ENCODE assay signal across 19 cellular contexts in genomic region chr1:109800291-109800690, GRCh38. TPM values are rescaled to one million over a fixed set of nuclear protein-coding genes. Genes with fewer than 3 reads are reported as not detected.
DNase-seq lines count a peak whose midpoint lies in the region; ATAC-seq and TF ChIP-seq lines count a peak whose summit lies in the region.
"Had no signal": no experiment of that assay in that cellular context is flagged by ENCODE, and none has a peak within 500 bp of the region (broad histone marks: within the 10 kb centered on the region; RNA-seq: fewer than 3 reads in every experiment).

No MANE protein-coding gene starts in this region.

- H3K4me3 Mint-ChIP-seq in activated T-cell treated with anti-CD3 and anti-CD28 coated beads, Interleukin-2, amount 50 U/mL, for 72 hours: peak overlapping the region in 1 of 2 donors; percentile 46
- H3K4me3 Mint-ChIP-seq in activated T-helper 17 cell treated with anti-CD3 and anti-CD28 coated beads, Interleukin-2, amount 50 U/mL, for 72 hours: peak overlapping the region; percentile 78
- H3K4me3 Mint-ChIP-seq in stimulated activated effector memory CD8-positive, alpha-beta T cell treated with anti-CD3 and anti-CD28 coated beads, Interleukin-12 subunit alpha, Interleukin-12 subunit beta, amount 100 ng/mL, for 72 hours: no peak overlapping the region
- no peak overlapping the region for H3K4me3 Mint-ChIP-seq in GM23338

- peak overlapping the region; percentile 89 for H3K27ac Mint-ChIP-seq in activated T-cell treated with anti-CD3 and anti-CD28 coated beads, Interleukin-2, amount 50 U/mL, for 72 hours
- peak overlapping the region; percentile 93 for H3K27ac Mint-ChIP-seq in activated T-helper 17 cell treated with anti-CD3 and anti-CD28 coated beads, Interleukin-2, amount 50 U/mL, for 72 hours
- H3K27ac Mint-ChIP-seq in stimulated activated effector memory CD8-positive, alpha-beta T cell treated with anti-CD3 and anti-CD28 coated beads, Interleukin-12 subunit alpha, Interleukin-12 subunit beta, amount 100 ng/mL, for 72 hours: peak overlapping the region; percentile 95
- H3K27ac Mint-ChIP-seq in GM23338: no peak overlapping the region

- no peaks in the 10 kb centered on the region for H3F3A ChIP-seq in GM23338 (replicated peaks; ENCODE audit: low read depth)

- no peak for ATAC-seq in activated T-cell treated with anti-CD3 and anti-CD28 coated beads, Interleukin-2, amount 50 U/mL, for 72 hours (replicated peaks in 1 of 2)
- ATAC-seq in DND-41 (ENCODE audit: insufficient read depth, low read depth) (no peak), GM23338 (no peak), left lobe of liver (no peak)
- ATAC-seq in activated T-helper 17 cell treated with anti-CD3 and anti-CD28 coated beads, Interleukin-2, amount 50 U/mL, for 72 hours (replicated peaks): no peak
- no peak for ATAC-seq in stimulated activated effector memory CD8-positive, alpha-beta T cell treated with anti-CD3 and anti-CD28 coated beads, Interleukin-12 subunit alpha, Interleukin-12 subunit beta, amount 100 ng/mL, for 72 hours

- no peaks in the 10 kb centered on the region for H3K36me3 ChIP-seq in DND-41 (ENCODE audit: insufficient read depth, low read length)
- H3K36me3 ChIP-seq in GM23338 (ENCODE audit: insufficient read depth): no peaks in the 10 kb centered on the region
- H3K36me3 ChIP-seq: BLaER1 had no signal

- H3K4me1 ChIP-seq in DND-41 (ENCODE audit: insufficient read depth, low read length): peaks cover 65% of the 10 kb centered on the region
- no peaks in the 10 kb centered on the region for H3K4me1 ChIP-seq in GM23338 (ENCODE audit: insufficient read depth)

- no peaks in the 10 kb centered on the region for H3K27me3 ChIP-seq in DND-41 (ENCODE audit: insufficient read depth, low read length, poor library complexity)
- H3K27me3 ChIP-seq in GM23338 (ENCODE audit: insufficient read depth): no peaks in the 10 kb centered on the region
- H3K27me3 ChIP-seq: BLaER1 had no signal

- H3K9me3 Mint-ChIP-seq in activated T-cell treated with anti-CD3 and anti-CD28 coated beads, Interleukin-2, amount 50 U/mL, for 72 hours: no peaks in the 10 kb centered on the region
- H3K9me3 Mint-ChIP-seq in activated T-helper 17 cell treated with anti-CD3 and anti-CD28 coated beads, Interleukin-2, amount 50 U/mL, for 72 hours: no peaks in the 10 kb centered on the region
- no peaks in the 10 kb centered on the region for H3K9me3 Mint-ChIP-seq in stimulated activated effector memory CD8-positive, alpha-beta T cell treated with anti-CD3 and anti-CD28 coated beads, Interleukin-12 subunit alpha, Interleukin-12 subunit beta, amount 100 ng/mL, for 72 hours
- H3K9me3 Mint-ChIP-seq in GM23338: no peaks in the 10 kb centered on the region

- no peaks in the 10 kb centered on the region for H3K27me3 Mint-ChIP-seq in activated T-cell treated with anti-CD3 and anti-CD28 coated beads, Interleukin-2, amount 50 U/mL, for 72 hours (ENCODE audit: low read depth)
- H3K27me3 Mint-ChIP-seq in activated T-helper 17 cell treated with anti-CD3 and anti-CD28 coated beads, Interleukin-2, amount 50 U/mL, for 72 hours: no peaks in the 10 kb centered on the region
- peaks cover 4% of the 10 kb centered on the region for H3K27me3 Mint-ChIP-seq in GM23338 (ENCODE audit: insufficient read depth, low read depth, poor library complexity)

- TF ChIP-seq CTCF in DND-41 (IDR thresholded peaks at IDR 0.05; ENCODE audit: borderline replicate concordance, extremely low read depth, low read length, poor library complexity, severe bottlenecking) (no peak), GM23338 (conservative IDR thresholded peaks at IDR 0.05; ENCODE audit: low read depth in 2 of 2) (no peak)

- H4K20me1 ChIP-seq in DND-41 (ENCODE audit: insufficient read depth, low read length): no peaks in the 10 kb centered on the region
- H4K20me1 ChIP-seq in GM23338 (replicated peaks; ENCODE audit: insufficient read depth): no peaks in the 10 kb centered on the region
- H4K20me1 ChIP-seq: BLaER1 had no signal

- H3K4me1 Mint-ChIP-seq in activated T-cell treated with anti-CD3 and anti-CD28 coated beads, Interleukin-2, amount 50 U/mL, for 72 hours (ENCODE audit: low read depth): peaks cover 83% of the 10 kb centered on the region
- peaks cover 35% of the 10 kb centered on the region for H3K4me1 Mint-ChIP-seq in activated T-helper 17 cell treated with anti-CD3 and anti-CD28 coated beads, Interleukin-2, amount 50 U/mL, for 72 hours
- H3K4me1 Mint-ChIP-seq in stimulated activated effector memory CD8-positive, alpha-beta T cell treated with anti-CD3 and anti-CD28 coated beads, Interleukin-12 subunit alpha, Interleukin-12 subunit beta, amount 100 ng/mL, for 72 hours: peaks cover 71% of the 10 kb centered on the region
- no peaks in the 10 kb centered on the region for H3K4me1 Mint-ChIP-seq in GM23338

- H3K4me2 ChIP-seq in DND-41 (ENCODE audit: insufficient read depth, low read length): no peak overlapping the region
- no peak overlapping the region for H3K4me2 ChIP-seq in GM23338
- H3K4me2 ChIP-seq: BLaER1 had no signal

- H3K27ac ChIP-seq in DND-41 (ENCODE audit: low read length): peak overlapping the region; percentile 55; the same call in 1 of the 2 replicates
- H3K27ac ChIP-seq in GM23338 (ENCODE audit: low read depth): no peak overlapping the region
- H3K27ac ChIP-seq: BLaER1, HL-60 had no signal

- no peak overlapping the region for H3K4me3 ChIP-seq in DND-41 (ENCODE audit: low read depth in 1 of 2, low read length in 2 of 2)
- H3K4me3 ChIP-seq in GM23338: no peak overlapping the region
- H3K4me3 ChIP-seq: BLaER1 had no signal

- H3K9me2 ChIP-seq in GM23338 (ENCODE audit: insufficient read depth): no peaks in the 10 kb centered on the region

- H3K9ac ChIP-seq in DND-41 (ENCODE audit: low read depth, low read length): no peak overlapping the region
- H3K9ac ChIP-seq: BLaER1 had no signal

- H2AFZ ChIP-seq in DND-41 (ENCODE audit: low read depth, low read length): no peak overlapping the region
- no peak overlapping the region for H2AFZ ChIP-seq in GM23338

- no peaks in the 10 kb centered on the region for H3K79me2 ChIP-seq in DND-41 (ENCODE audit: insufficient read depth, low read length)
- H3K79me2 ChIP-seq in GM23338 (replicated peaks; ENCODE audit: insufficient read depth): no peaks in the 10 kb centered on the region

- no peaks in the 10 kb centered on the region for H3K9me3 ChIP-seq in DND-41 (ENCODE audit: insufficient read depth, low read length, severe bottlenecking)
- H3K9me3 ChIP-seq: BLaER1 had no signal

- no peaks in the 10 kb centered on the region for H3K36me3 Mint-ChIP-seq in activated T-cell treated with anti-CD3 and anti-CD28 coated beads, Interleukin-2, amount 50 U/mL, for 72 hours (ENCODE audit: insufficient read depth in 2 of 2)
- no peaks in the 10 kb centered on the region for H3K36me3 Mint-ChIP-seq in activated T-helper 17 cell treated with anti-CD3 and anti-CD28 coated beads, Interleukin-2, amount 50 U/mL, for 72 hours (ENCODE audit: low read depth)
- peaks cover 12% of the 10 kb centered on the region for H3K36me3 Mint-ChIP-seq in stimulated activated effector memory CD8-positive, alpha-beta T cell treated with anti-CD3 and anti-CD28 coated beads, Interleukin-12 subunit alpha, Interleukin-12 subunit beta, amount 100 ng/mL, for 72 hours
- no peaks in the 10 kb centered on the region for H3K36me3 Mint-ChIP-seq in GM23338 (ENCODE audit: low read depth)

- DNase-seq in activated T-cell treated with anti-CD3 and anti-CD28 coated beads, Interleukin-2, amount 50 U/mL, for 72 hours: no peak
- DNase-seq in activated T-cell treated with anti-CD3 and anti-CD28 coated beads, Interleukin-2, amount 50 U/mL, for 1 hour: no peak
- DNase-seq in DND-41: no peak
- no peak for DNase-seq in stimulated activated effector memory CD8-positive, alpha-beta T cell treated with anti-CD3 and anti-CD28 coated beads, Interleukin-12 subunit alpha, Interleukin-12 subunit beta, amount 100 ng/mL, for 72 hours (ENCODE audit: low spot score in 2 of 2)
- DNase-seq in GM23338 (ENCODE audit: low spot score): no peak
- no peak for DNase-seq in left lobe of liver (ENCODE audit: low spot score)
- DNase-seq: DMS79; IMR-90; Kasumi-1; MM.1S; NCI-H1105; NK-92 treated with Interleukin-12 subunit alpha and Interleukin-12 subunit beta, amount 100 ng/mL, for 24 hours; Right ventricle myocardium superior had no signal

TF ChIP-seq in GM23338, 12 proteins besides CTCF, POLR2A, EP300 and RAD21 (continues in another document):
- TF ChIP-seq NANOG (IDR thresholded peaks at IDR 0.05; ENCODE audit: borderline replicate concordance): no peak
- no peak for TF ChIP-seq CREB1 (CRISPR knock-in tag; IDR thresholded peaks at IDR 0.05; ENCODE audit: low read depth)
- TF ChIP-seq EZH2phosphoT487 (IDR thresholded peaks at IDR 0.05; ENCODE audit: unreplicated experiment): no peak

RNA-seq across cellular contexts. Expression of gene EPS8L3, which starts 36.6 kb away (rescaled TPM):
- not detected for total RNA-seq in activated T-cell treated with anti-CD3 and anti-CD28 coated beads, Interleukin-2, amount 50 U/mL, for 72 hours
- total RNA-seq in activated T-helper 17 cell treated with anti-CD3 and anti-CD28 coated beads, Interleukin-2, amount 50 U/mL, for 72 hours: not detected
- total RNA-seq in GM23338 (2014; rRNA removed; shearing (Covaris generic)): not detected in 2 replicates
- polyA plus RNA-seq in GM23338 (2016; fragmentation: Nextera tagmentation; extraction: Ambion mirVana): not detected in 2 replicates
- total RNA-seq in left lobe of liver: 0.15 TPM
- total RNA-seq: A673, HT1080, IMR-90, OCI-LY7, Right ventricle myocardium superior had no signal
- polyA plus RNA-seq: IMR-90 had no signal

RNA-seq across cellular contexts. Expression of gene GSTM3, which starts 59.5 kb away (rescaled TPM):
- 10 to 100 TPM in 1 of 2 donors, 1 to 10 TPM in 1; 8.1 to 13.3 TPM for total RNA-seq in activated T-cell treated with anti-CD3 and anti-CD28 coated beads, Interleukin-2, amount 50 U/mL, for 72 hours
- 10 to 100 TPM in 1 of 2 donors, 1 to 10 TPM in 1; 8.9 to 30.2 TPM for total RNA-seq in activated T-helper 17 cell treated with anti-CD3 and anti-CD28 coated beads, Interleukin-2, amount 50 U/mL, for 72 hours
- total RNA-seq in GM23338 (2014; rRNA removed; shearing (Covaris generic)): 3.1 and 7.4 TPM in 2 replicates
- polyA plus RNA-seq in GM23338 (2016; fragmentation: Nextera tagmentation; extraction: Ambion mirVana): 3.9 and 4.1 TPM in 2 replicates
- 3.0 TPM for total RNA-seq in left lobe of liver
- total RNA-seq: OCI-LY7 had no signal
